In the genomic region with DNA sequence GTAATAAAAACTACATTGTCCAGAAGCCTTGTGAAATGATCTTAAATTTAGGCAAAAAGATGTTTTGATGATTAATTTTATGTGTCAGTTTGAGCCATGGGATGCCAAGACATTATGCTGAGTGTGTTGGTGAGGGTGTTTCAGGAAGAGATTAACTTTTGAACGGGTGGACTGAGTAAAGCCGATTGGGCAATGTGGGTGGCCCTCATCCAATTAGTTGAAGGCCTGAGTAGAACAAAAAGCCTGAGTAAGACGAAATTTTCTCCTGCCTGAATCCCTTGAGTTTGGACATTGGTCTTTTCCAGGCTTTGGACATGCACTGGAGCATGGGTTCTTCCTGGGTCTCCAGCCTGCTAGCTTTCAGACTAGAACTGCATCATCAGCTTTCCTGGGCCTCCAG, we compare ENCODE assay signal across 14 cellular contexts.
A peak's percentile ranks its signal among the peaks of the same experiment; 100 is the strongest.
DNase-seq lines count a peak whose midpoint lies in the region; ATAC-seq and TF ChIP-seq lines count a peak whose summit lies in the region.
"Had no signal": no experiment of that assay in that cellular context is flagged by ENCODE, and none has a peak within 500 bp of the region (broad histone marks: within the 10 kb centered on the region; RNA-seq: fewer than 3 reads in every experiment).

No MANE protein-coding gene starts in this region.

- peaks cover 49 to 71% of the 10 kb centered on the region in 2 donors for H3K4me1 ChIP-seq in thoracic aorta (ENCODE audit: control insufficient read depth in 1 of 2, low read depth in 2 of 2)
- H3K4me1 ChIP-seq in prostate gland (replicated peaks): no peaks in the 10 kb centered on the region
- H3K4me1 ChIP-seq in foreskin keratinocyte: no peaks in the 10 kb centered on the region
- peaks cover 7 to 16% of the 10 kb centered on the region in 2 experiments; a peak in 3 of 4 replicates for H3K4me1 ChIP-seq in SK-N-SH (ENCODE audit: control insufficient read depth in 1 of 2, insufficient read depth in 2 of 2, low read depth in 1 of 2, low read length in 1 of 2)

- H4K20me1 ChIP-seq in SK-N-SH (ENCODE audit: insufficient read depth): no peaks in the 10 kb centered on the region

- CTCF ChIA-PET in SK-N-SH (lab: Yijun Ruan, JAX): no interaction called here

- H3K4me2 ChIP-seq in SK-N-SH: no peak overlapping the region

- DNase-seq in NB4 (ENCODE audit: low read depth): peak; percentile 5
- no peak for DNase-seq in effector memory CD8-positive, alpha-beta T cell
- DNase-seq in left lobe of liver (ENCODE audit: low spot score): no peak
- peak; percentile 64 for DNase-seq in thoracic aorta (ENCODE audit: low spot score)
- no peak for DNase-seq in prostate gland (ENCODE audit: low spot score)
- no peak for DNase-seq in foreskin keratinocyte
- DNase-seq in NCI-H748 (lab: John Stamatoyannopoulos, UW; ENCODE audit: unreplicated experiment): no peak
- no peak for DNase-seq in SK-N-SH
- DNase-seq: NCI-H524 treated with DMSO at 0.1 percent for 48 hours; stimulated activated CD4-positive, alpha-beta T cell treated with anti-CD3 and anti-CD28 coated beads, Interleukin-2, amount 100 ng/mL, for 48 hours; stimulated activated naive CD4-positive, alpha-beta T cell treated with Interleukin-2 at 50 U/mL for 16 hours had no signal

- intact Hi-C loops in prostate gland (cut with DNase I): no loop called here

- no peaks in the 10 kb centered on the region for H3K9me3 ChIP-seq in thoracic aorta
- no peaks in the 10 kb centered on the region for H3K9me3 ChIP-seq in prostate gland
- H3K9me3 ChIP-seq in SK-N-SH: no peaks in the 10 kb centered on the region

- no peaks in the 10 kb centered on the region for H3K27me3 Mint-ChIP-seq in effector memory CD8-positive, alpha-beta T cell

- H3K9ac ChIP-seq in SK-N-SH: no peak overlapping the region

- TF ChIP-seq CTCF in NB4 (IDR thresholded peaks at IDR 0.05; ENCODE audit: low read depth, low read length) (no peak), thoracic aorta (IDR thresholded peaks at IDR 0.05) (no peak), prostate gland (IDR thresholded peaks at IDR 0.05) (no peak), foreskin keratinocyte (conservative IDR thresholded peaks at IDR 0.05) (no peak), SK-N-SH (IDR thresholded peaks at IDR 0.05) (no peak)

- no peak overlapping the region for H3K4me3 ChIP-seq in NB4 (ENCODE audit: low read depth, low read length)
- H3K4me3 ChIP-seq in thoracic aorta: no peak overlapping the region
- H3K4me3 ChIP-seq in prostate gland: no peak overlapping the region
- no peak overlapping the region for H3K4me3 ChIP-seq in SK-N-SH (ENCODE audit: low read depth in 2 of 2, low read length in 1 of 2)

- WGBS in prostate gland: 66% methylated on average over 3 of the region's 3 CpGs
- WGBS in SK-N-SH (ENCODE audit: low lambda C conversion rate): 78% methylated on average over 3 of the region's 3 CpGs

- H3K36me3 ChIP-seq in thoracic aorta (no peaks in the 10 kb centered on the region), prostate gland (no peaks in the 10 kb centered on the region), SK-N-SH (replicated peaks in 1 of 2; ENCODE audit: control insufficient read depth in 1 of 2, insufficient read depth in 2 of 2, low read length in 1 of 2) (peaks cover 0 to 2% of the 10 kb centered on the region in 2 experiments)

- TF ChIP-seq RAD21 in SK-N-SH (IDR thresholded peaks at IDR 0.05; ENCODE audit: low read length): no peak

- TF ChIP-seq EP300 in SK-N-SH (IDR thresholded peaks at IDR 0.05; ENCODE audit: borderline replicate concordance in 1 of 2, low read depth in 1 of 2, low read length in 1 of 2): no peak

- no peaks in the 10 kb centered on the region for H3K9me2 ChIP-seq in SK-N-SH

- no peaks in the 10 kb centered on the region for H3K79me2 ChIP-seq in SK-N-SH (ENCODE audit: insufficient read depth)

- no peaks in the 10 kb centered on the region for H3K9me3 Mint-ChIP-seq in effector memory CD8-positive, alpha-beta T cell

- H2AFZ ChIP-seq in SK-N-SH (ENCODE audit: low read depth): no peak overlapping the region

- POLR2A ChIA-PET in SK-N-SH (lab: Yijun Ruan, JAX): no interaction called here

- H3K4me3 Mint-ChIP-seq in effector memory CD8-positive, alpha-beta T cell: no peak overlapping the region
- H3K4me3 Mint-ChIP-seq: neural crest cell had no signal

- peaks cover 9 to 46% of the 10 kb centered on the region in 2 donors for H3K4me1 Mint-ChIP-seq in effector memory CD8-positive, alpha-beta T cell (ENCODE audit: low read depth in 2 of 2)
- H3K4me1 Mint-ChIP-seq: neural crest cell had no signal

- H3K36me3 Mint-ChIP-seq in effector memory CD8-positive, alpha-beta T cell (ENCODE audit: insufficient read depth): no peaks in the 10 kb centered on the region

- peak overlapping the region; percentile 62 for H3K27ac ChIP-seq in thoracic aorta
- H3K27ac ChIP-seq in prostate gland: no peak overlapping the region
- no peak overlapping the region for H3K27ac ChIP-seq in foreskin keratinocyte
- H3K27ac ChIP-seq in SK-N-SH (ENCODE audit: low read depth in 2 of 2, low read length in 1 of 2): no peak overlapping the region
- H3K27ac ChIP-seq: HL-60, VCaP had no signal

- TF ChIP-seq POLR2A in NB4 (IDR thresholded peaks at IDR 0.05; ENCODE audit: extremely low read depth, insufficient read length) (no peak), prostate gland (IDR thresholded peaks at IDR 0.05) (no peak)

- H3K27me3 ChIP-seq in thoracic aorta (replicated peaks; ENCODE audit: insufficient read depth): no peaks in the 10 kb centered on the region
- H3K27me3 ChIP-seq in prostate gland (replicated peaks; ENCODE audit: insufficient read depth): no peaks in the 10 kb centered on the region
- H3K27me3 ChIP-seq in foreskin keratinocyte: no peaks in the 10 kb centered on the region
- H3K27me3 ChIP-seq in SK-N-SH (ENCODE audit: insufficient read depth): no peaks in the 10 kb centered on the region

- H3K27ac Mint-ChIP-seq in effector memory CD8-positive, alpha-beta T cell: peak overlapping the region; percentile 11 to 60

- ATAC-seq in effector memory CD8-positive, alpha-beta T cell (replicated peaks): no peak
- ATAC-seq in left lobe of liver (peak; percentile 41), thoracic aorta (ENCODE audit: insufficient number of reproducible peaks, low FRiP score, low read depth) (peak; percentile 68), foreskin keratinocyte (no peak)

- H3F3A ChIP-seq in SK-N-SH (replicated peaks; ENCODE audit: insufficient read depth): no peaks in the 10 kb centered on the region

TF ChIP-seq in SK-N-SH, 30 proteins besides CTCF, POLR2A, EP300 and RAD21:
- TF ChIP-seq TAF1 (IDR thresholded peaks at IDR 0.05; ENCODE audit: borderline replicate concordance, low read depth, low read length): no peak
- TF ChIP-seq, protein P1, sequence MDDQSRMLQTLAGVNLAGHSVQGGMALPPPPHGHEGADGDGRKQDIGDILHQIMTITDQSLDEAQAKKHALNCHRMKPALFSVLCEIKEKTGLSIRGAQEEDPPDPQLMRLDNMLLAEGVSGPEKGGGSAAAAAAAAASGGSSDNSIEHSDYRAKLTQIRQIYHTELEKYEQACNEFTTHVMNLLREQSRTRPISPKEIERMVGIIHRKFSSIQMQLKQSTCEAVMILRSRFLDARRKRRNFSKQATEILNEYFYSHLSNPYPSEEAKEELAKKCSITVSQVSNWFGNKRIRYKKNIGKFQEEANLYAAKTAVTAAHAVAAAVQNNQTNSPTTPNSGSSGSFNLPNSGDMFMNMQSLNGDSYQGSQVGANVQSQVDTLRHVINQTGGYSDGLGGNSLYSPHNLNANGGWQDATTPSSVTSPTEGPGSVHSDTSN (IDR thresholded peaks at IDR 0.05): no peak

Comparison
In these comparisons a context has a peak if more than half of its experiments do, and no peak if none do; other contexts are left out.
1. DNase-seq: peak in NB4 (single experiment) and thoracic aorta (single experiment); none in effector memory CD8-positive, alpha-beta T cell (0 of 3), left lobe of liver (single experiment), prostate gland (single experiment), foreskin keratinocyte (0 of 2), NCI-H748 (single experiment) and SK-N-SH (single experiment).
2. ATAC-seq: peak in left lobe of liver (single experiment) and thoracic aorta (single experiment); none in effector memory CD8-positive, alpha-beta T cell (single experiment) and foreskin keratinocyte (single experiment).
3. H3K27ac ChIP-seq: peak in thoracic aorta (2 of 2); none in prostate gland (0 of 2), foreskin keratinocyte (single experiment) and SK-N-SH (0 of 2).